ENCODE assay signal across 26 cellular contexts in genomic region chr11:14018441-14018840, GRCh38.
"Had no signal": no experiment of that assay in that cellular context is flagged by ENCODE, and none has a peak within 500 bp of the region (broad histone marks: within the 10 kb centered on the region; RNA-seq: fewer than 3 reads in every experiment).

No MANE protein-coding gene starts in this region.

- DNase-seq: colonic mucosa; effector CD8-positive, alpha-beta T cell; endodermal cell; foreskin keratinocyte; heart left ventricle; hippocampal formation; immature natural killer cell; islet precursor cell; natural killer cell; pancreas; stimulated activated CD4-positive, alpha-beta T cell treated with anti-CD3 and anti-CD28 coated beads, Interleukin-2, amount 100 ng/mL, for 24 hours; stimulated activated CD4-positive, alpha-beta T cell treated with anti-CD3 and anti-CD28 coated beads, Interleukin-4, amount 100 ng/mL, for 24 hours; stimulated activated naive CD4-positive, alpha-beta T cell treated with Interleukin-2 at 50 U/mL for 16 hours; stomach; substantia nigra; testis; tibial artery had no signal

- H3K36me3 ChIP-seq: colonic mucosa, gastroesophageal sphincter, heart left ventricle, neutrophil, pancreas, right atrium auricular region, stomach, tibial artery had no signal

- H3K4me1 ChIP-seq: colonic mucosa, foreskin keratinocyte, pancreas, testis had no signal

- H3K4me3 ChIP-seq: colonic mucosa, gastroesophageal sphincter, heart left ventricle, lung, pancreas, right atrium auricular region, stomach, testis, tibial artery had no signal

- H3K27me3 ChIP-seq: colonic mucosa, gastroesophageal sphincter, pancreas, right atrium auricular region, stomach, testis, tibial artery had no signal

- ATAC-seq: esophagus mucosa; foreskin keratinocyte; gastroesophageal sphincter; heart left ventricle; left lobe of liver; natural killer cell; pancreas; sciatic nerve; stimulated activated effector memory CD8-positive, alpha-beta T cell treated with anti-CD3 and anti-CD28 coated beads, Interleukin-12 subunit alpha, Interleukin-12 subunit beta, amount 100 ng/mL, for 72 hours had no signal

- H3K27ac ChIP-seq: colonic mucosa, epithelial cell of prostate, foreskin keratinocyte, gastroesophageal sphincter, heart left ventricle, neutrophil, pancreas, right atrium auricular region, stomach, testis, tibial artery had no signal

- H3K9me3 ChIP-seq: colonic mucosa, gastroesophageal sphincter, heart left ventricle, neutrophil, pancreas, right atrium auricular region, stomach, testis, tibial artery had no signal
